Comparison of ENCODE assay signal across 1 cellular context in the genomic region with DNA sequence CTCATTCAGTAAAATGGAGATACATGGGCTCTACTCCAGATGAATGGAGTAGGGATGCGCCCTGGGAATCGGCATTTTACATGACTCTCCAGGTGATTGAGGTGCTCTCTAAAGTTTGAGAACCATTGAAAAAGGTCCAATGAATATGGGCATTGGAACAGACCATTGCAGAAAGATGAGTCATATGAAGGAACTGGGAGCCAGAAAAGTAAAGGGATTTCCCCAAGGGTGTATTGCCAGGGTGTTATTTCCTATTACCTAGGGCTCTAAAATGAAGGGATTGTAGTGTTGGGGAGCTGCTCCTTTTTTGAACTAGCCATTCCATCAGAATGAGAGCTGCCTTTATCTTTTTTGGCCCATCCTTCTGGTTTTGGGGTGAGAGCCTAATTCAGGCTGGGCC.
TF ChIP-seq lines count a peak whose summit lies in the region.

No MANE protein-coding gene starts in this region.

TF ChIP-seq in K562, 482 proteins besides CTCF, POLR2A, EP300 and RAD21:
- TF ChIP-seq, protein P1, sequence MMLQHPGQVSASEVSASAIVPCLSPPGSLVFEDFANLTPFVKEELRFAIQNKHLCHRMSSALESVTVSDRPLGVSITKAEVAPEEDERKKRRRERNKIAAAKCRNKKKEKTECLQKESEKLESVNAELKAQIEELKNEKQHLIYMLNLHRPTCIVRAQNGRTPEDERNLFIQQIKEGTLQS (IDR thresholded peaks at IDR 0.05) = 0 out of 2 replicates have a peak, but pooled peaks have one; percentile 8
- TF ChIP-seq, protein P1 (CRISPR knock-in tag; conservative IDR thresholded peaks at IDR 0.05) = no peak
- TF ChIP-seq, protein P2, sequence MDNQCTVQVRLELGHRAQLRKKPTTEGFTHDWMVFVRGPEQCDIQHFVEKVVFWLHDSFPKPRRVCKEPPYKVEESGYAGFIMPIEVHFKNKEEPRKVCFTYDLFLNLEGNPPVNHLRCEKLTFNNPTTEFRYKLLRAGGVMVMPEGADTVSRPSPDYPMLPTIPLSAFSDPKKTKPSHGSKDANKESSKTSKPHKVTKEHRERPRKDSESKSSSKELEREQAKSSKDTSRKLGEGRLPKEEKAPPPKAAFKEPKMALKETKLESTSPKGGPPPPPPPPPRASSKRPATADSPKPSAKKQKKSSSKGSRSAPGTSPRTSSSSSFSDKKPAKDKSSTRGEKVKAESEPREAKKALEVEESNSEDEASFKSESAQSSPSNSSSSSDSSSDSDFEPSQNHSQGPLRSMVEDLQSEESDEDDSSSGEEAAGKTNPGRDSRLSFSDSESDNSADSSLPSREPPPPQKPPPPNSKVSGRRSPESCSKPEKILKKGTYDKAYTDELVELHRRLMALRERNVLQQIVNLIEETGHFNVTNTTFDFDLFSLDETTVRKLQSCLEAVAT (IDR thresholded peaks at IDR 0.05) = no peak
- TF ChIP-seq JUND (IDR thresholded peaks at IDR 0.05; ENCODE audit: borderline replicate concordance, low read depth, low read length) (0 out of 2 replicates have a peak, but pooled peaks have one; percentile 15), JUND (tag; IDR thresholded peaks at IDR 0.05; ENCODE audit: borderline replicate concordance, low read depth, low read length) (no peak; the same call in 2 of the 3 replicates), ILK (tag; IDR thresholded peaks at IDR 0.05; ENCODE audit: borderline replicate concordance, low read depth) (no peak), MCM2 (IDR thresholded peaks at IDR 0.05; ENCODE audit: low read depth) (no peak), SAP30 (IDR thresholded peaks at IDR 0.05; ENCODE audit: borderline replicate concordance, insufficient read depth, low read depth, low read length, poor library complexity, severe bottlenecking) (no peak), PCBP1 (IDR thresholded peaks at IDR 0.05; ENCODE audit: low read depth, low read length, poor library complexity, severe bottlenecking) (no peak), HDAC3 (IDR thresholded peaks at IDR 0.05; ENCODE audit: borderline replicate concordance, partially characterized antibody) (no peak), ZNF324 (CRISPR knock-in tag; IDR thresholded peaks at IDR 0.05) (no peak)
